Comparison of ENCODE assay signal across 8 cellular contexts in genomic region chr5:134845852-134846640, GRCh38. TPM values are rescaled to one million over a fixed set of nuclear protein-coding genes. Genes with fewer than 3 reads are reported as not detected.
DNase-seq lines count a peak whose midpoint lies in the region; ATAC-seq and TF ChIP-seq lines count a peak whose summit lies in the region.

C5orf24 (plus strand) TSS chr5:134845968; CDS start chr5:134854901, 8,933 bp downstream.

- H3K4me2 ChIP-seq in smooth muscle cell, result peak within 1 kb of the TSS; percentile 93

- peaks cover 18% of the 10 kb centered on the region for H3F3A ChIP-seq in smooth muscle cell (ENCODE audit: low read depth)

- peaks cover 24% of the 10 kb centered on the region for H4K20me1 ChIP-seq in smooth muscle cell (ENCODE audit: low read depth)

- H3K9me3 Mint-ChIP-seq in activated B cell treated with CpG ODN at 0.5 μM for 24 hours, result no peaks in the 10 kb centered on the region

- DNase-seq in AG04450 (ENCODE audit: low read depth, low spot score), result peak; percentile 91
- peak; percentile 80 for DNase-seq in NCI-H2196 treated with DMSO at 0.1 percent for 48 hours (lab: John Stamatoyannopoulos, UW; ENCODE audit: unreplicated experiment)
- peak; percentile 86 for DNase-seq in activated B cell treated with CpG ODN at 0.5 μM for 24 hours
- DNase-seq in cardiac fibroblast (ENCODE audit: low read depth in 2 of 2), result peak; percentile 96 to 98
- DNase-seq in iPS-NIHi7 (ENCODE audit: extremely low spot score), result peak; percentile 90
- DNase-seq in smooth muscle cell (lab: John Stamatoyannopoulos, UW; ENCODE audit: unreplicated experiment), result peak; percentile 79

- H3K4me1 ChIP-seq in smooth muscle cell (ENCODE audit: low read depth), result peaks cover 8% of the 10 kb centered on the region

- CTCF ChIA-PET in AG04450 (lab: Charles Lee) (interaction anchor here (0.8 to 1.0 kb wide), 2 partner anchors 18 to 59 kb away, joined by 4 to 7 read pairs; partner anchors contain the start of gene PCBD2), activated B cell treated with CpG ODN at 0.5 μM for 24 hours (lab: Charles Lee) (interaction anchor here (0.6 to 2.2 kb wide), 6 partner anchors 21 to 108 kb away, joined by 3 to 9 read pairs (median 4); partner anchors contain the start of genes CAMLG and PCBD2)

- ATAC-seq in GM18873 (IDR thresholded peaks at IDR 0.05; ENCODE audit: low FRiP score, unreplicated experiment), result peak; percentile 84
- ATAC-seq in HG03135 (IDR thresholded peaks at IDR 0.05; ENCODE audit: unreplicated experiment), result peak; percentile 92
- peak; percentile 92 for ATAC-seq in activated B cell treated with CpG ODN at 0.5 μM for 24 hours (ENCODE audit: low read depth)

- H3K79me2 ChIP-seq in smooth muscle cell (ENCODE audit: low read depth), result peaks cover 47% of the 10 kb centered on the region

- H3K27me3 ChIP-seq in AG04450 (ENCODE audit: control insufficient read depth, insufficient read depth, low read length) (no peaks in the 10 kb centered on the region), smooth muscle cell (ENCODE audit: low read depth) (no peaks in the 10 kb centered on the region)

- WGBS in smooth muscle cell (ENCODE audit: low lambda C conversion rate), result under 1% methylated on average over 62 of the region's 84 CpGs

- H3K4me3 ChIP-seq in AG04450 (ENCODE audit: low read depth, low read length), result peak within 1 kb of the TSS; percentile 86
- peak within 1 kb of the TSS; percentile 82 to 83 for H3K4me3 ChIP-seq in cardiac fibroblast (replicated peaks in 1 of 2; ENCODE audit: low read depth in 2 of 2, low read length in 2 of 2)
- H3K4me3 ChIP-seq in smooth muscle cell, result peak within 1 kb of the TSS; percentile 68

- intact Hi-C loops in activated B cell treated with CpG ODN at 0.5 μM for 24 hours (cut with micrococcal nuclease), result loop anchor here (1.0 to 10.0 kb wide), 8 partner anchors 28 to 475 kb away; partner anchors contain the start of genes CAMLG, DDX46, PCBD2 and SAR1B

- H3K27me3 Mint-ChIP-seq in activated B cell treated with CpG ODN at 0.5 μM for 24 hours, result no peaks in the 10 kb centered on the region

- H3K27ac ChIP-seq in AG04450 (ENCODE audit: low read depth, low read length) (peak within 1 kb of the TSS; percentile 89), smooth muscle cell (ENCODE audit: low read depth) (peak within 1 kb of the TSS; percentile 94)

- no peaks in the 10 kb centered on the region for H3K36me3 ChIP-seq in smooth muscle cell (ENCODE audit: low read depth)

- H2AFZ ChIP-seq in smooth muscle cell (ENCODE audit: low read depth), result peak within 1 kb of the TSS; percentile 6

- TF ChIP-seq CTCF in AG04450 (IDR thresholded peaks at IDR 0.05; ENCODE audit: low read depth, low read length), result no peak
- no peak for TF ChIP-seq CTCF in activated B cell treated with CpG ODN at 0.5 μM for 24 hours (IDR thresholded peaks at IDR 0.05)
- TF ChIP-seq CTCF in cardiac fibroblast (IDR thresholded peaks at IDR 0.05; ENCODE audit: low read depth, low read length), result no peak
- no peak for TF ChIP-seq CTCF in smooth muscle cell (IDR thresholded peaks at IDR 0.05; ENCODE audit: borderline replicate concordance, insufficient read depth, poor library complexity, severe bottlenecking)

- peaks cover 26% of the 10 kb centered on the region for H3K4me1 Mint-ChIP-seq in activated B cell treated with CpG ODN at 0.5 μM for 24 hours

- H3K27ac Mint-ChIP-seq in activated B cell treated with CpG ODN at 0.5 μM for 24 hours, result peak within 1 kb of the TSS; percentile 95

- POLR2A ChIA-PET in AG04450 (lab: Yijun Ruan, JAX) (interaction anchor here (0.5 to 1.4 kb wide), 11 partner anchors 13 to 620 kb away, joined by 3 to 34 read pairs (median 3); partner anchors contain the start of genes PCBD2, PPP2CA and TXNDC15), activated B cell treated with CpG ODN at 0.5 μM for 24 hours (lab: Charles Lee) (interaction anchor here (0.6 to 1.4 kb wide), 20 partner anchors 9 to 869 kb away, joined by 3 to 45 read pairs (median 4); partner anchors contain the start of genes CAMLG, DDX46, PCBD2 and SEC24A)

- H3K9me3 ChIP-seq in AG04450 (ENCODE audit: control insufficient read depth, insufficient read depth, low read length), result peaks cover 3% of the 10 kb centered on the region; the same call in 1 of the 2 replicates
- H3K9me3 ChIP-seq in smooth muscle cell (replicated peaks; ENCODE audit: low read depth), result no peaks in the 10 kb centered on the region

- peaks cover 11% of the 10 kb centered on the region for H3K36me3 Mint-ChIP-seq in activated B cell treated with CpG ODN at 0.5 μM for 24 hours (ENCODE audit: low read depth)

- H3K4me3 Mint-ChIP-seq in activated B cell treated with CpG ODN at 0.5 μM for 24 hours, result peak within 1 kb of the TSS; percentile 83

- peak within 1 kb of the TSS; percentile 94 for H3K9ac ChIP-seq in smooth muscle cell (ENCODE audit: low read depth)

RNA-seq across cellular contexts. Expression of gene C5orf24, which starts in this region (rescaled TPM):
- polyA plus RNA-seq in AG04450 (2011; rRNA removed) (73.0 and 92.3 TPM in 2 replicates), smooth muscle cell (34.3 and 35.9 TPM in 2 replicates)
- 70.9 and 73.5 TPM in 2 replicates for polyA minus RNA-seq in AG04450 (2011; rRNA and poly(A)+ RNA removed)
- total RNA-seq in activated B cell treated with CpG ODN at 0.5 μM for 24 hours (32.0 and 36.1 TPM in 2 replicates), smooth muscle cell (88.3 and 210 TPM in 2 replicates)

Comparison
In these comparisons a context has a peak if more than half of its experiments do, and no peak if none do; other contexts are left out.
1. Peak in every context shown above with its lines: DNase-seq, ATAC-seq, H3K4me3 ChIP-seq and H3K27ac ChIP-seq.